In the genomic region with DNA sequence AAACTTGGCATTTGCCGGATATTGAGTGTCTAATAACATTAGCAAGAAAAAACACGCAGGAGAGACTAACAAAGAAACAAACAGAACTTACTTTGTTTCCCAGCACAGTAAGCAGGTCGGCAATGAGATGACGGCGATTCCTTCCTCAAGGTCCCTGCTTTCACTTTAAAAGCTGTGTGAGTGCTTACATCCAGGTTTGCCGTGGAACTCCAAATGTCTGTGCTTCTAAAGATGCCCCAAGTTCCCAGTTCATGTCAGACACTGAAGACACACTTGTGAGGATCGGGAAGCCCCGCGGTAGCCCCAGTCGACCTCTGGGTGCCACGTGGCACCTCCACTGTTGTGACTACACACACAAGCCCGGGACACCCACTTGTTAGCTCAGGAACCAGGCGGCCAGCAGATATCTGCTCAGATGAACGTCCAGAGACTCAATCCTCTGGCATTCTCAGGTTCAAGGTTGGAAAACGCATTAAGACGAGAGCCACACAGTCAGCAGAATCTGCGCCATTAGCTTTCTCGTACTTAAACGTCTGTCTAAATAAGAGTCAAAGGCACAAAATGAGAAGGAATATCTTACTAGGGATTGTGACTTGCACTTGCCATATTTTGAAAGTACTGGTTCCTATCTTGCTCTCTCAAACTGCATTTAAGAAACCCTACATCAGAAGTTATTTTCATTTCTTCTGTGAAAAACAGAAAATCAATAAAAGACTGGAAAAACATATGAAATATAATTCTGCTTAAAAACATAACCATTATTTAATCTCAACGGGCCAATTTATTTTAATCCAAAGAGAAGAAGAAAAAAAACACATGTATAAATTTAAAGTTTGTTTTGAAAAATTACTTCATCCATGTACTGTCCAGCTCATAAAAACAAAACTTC, we compare ENCODE assay signal across 1 cellular context.
TF ChIP-seq lines count a peak whose summit lies in the region.

No MANE protein-coding gene starts in this region.

TF ChIP-seq in HepG2, 621 proteins besides CTCF, POLR2A, EP300 and RAD21 (continued from another document and continues in another):
- TF ChIP-seq, protein P1, sequence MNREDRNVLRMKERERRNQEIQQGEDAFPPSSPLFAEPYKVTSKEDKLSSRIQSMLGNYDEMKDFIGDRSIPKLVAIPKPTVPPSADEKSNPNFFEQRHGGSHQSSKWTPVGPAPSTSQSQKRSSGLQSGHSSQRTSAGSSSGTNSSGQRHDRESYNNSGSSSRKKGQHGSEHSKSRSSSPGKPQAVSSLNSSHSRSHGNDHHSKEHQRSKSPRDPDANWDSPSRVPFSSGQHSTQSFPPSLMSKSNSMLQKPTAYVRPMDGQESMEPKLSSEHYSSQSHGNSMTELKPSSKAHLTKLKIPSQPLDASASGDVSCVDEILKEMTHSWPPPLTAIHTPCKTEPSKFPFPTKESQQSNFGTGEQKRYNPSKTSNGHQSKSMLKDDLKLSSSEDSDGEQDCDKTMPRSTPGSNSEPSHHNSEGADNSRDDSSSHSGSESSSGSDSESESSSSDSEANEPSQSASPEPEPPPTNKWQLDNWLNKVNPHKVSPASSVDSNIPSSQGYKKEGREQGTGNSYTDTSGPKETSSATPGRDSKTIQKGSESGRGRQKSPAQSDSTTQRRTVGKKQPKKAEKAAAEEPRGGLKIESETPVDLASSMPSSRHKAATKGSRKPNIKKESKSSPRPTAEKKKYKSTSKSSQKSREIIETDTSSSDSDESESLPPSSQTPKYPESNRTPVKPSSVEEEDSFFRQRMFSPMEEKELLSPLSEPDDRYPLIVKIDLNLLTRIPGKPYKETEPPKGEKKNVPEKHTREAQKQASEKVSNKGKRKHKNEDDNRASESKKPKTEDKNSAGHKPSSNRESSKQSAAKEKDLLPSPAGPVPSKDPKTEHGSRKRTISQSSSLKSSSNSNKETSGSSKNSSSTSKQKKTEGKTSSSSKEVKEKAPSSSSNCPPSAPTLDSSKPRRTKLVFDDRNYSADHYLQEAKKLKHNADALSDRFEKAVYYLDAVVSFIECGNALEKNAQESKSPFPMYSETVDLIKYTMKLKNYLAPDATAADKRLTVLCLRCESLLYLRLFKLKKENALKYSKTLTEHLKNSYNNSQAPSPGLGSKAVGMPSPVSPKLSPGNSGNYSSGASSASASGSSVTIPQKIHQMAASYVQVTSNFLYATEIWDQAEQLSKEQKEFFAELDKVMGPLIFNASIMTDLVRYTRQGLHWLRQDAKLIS (CRISPR knock-in tag; IDR thresholded peaks at IDR 0.05) = peak; percentile 17; the same call in 1 of the 2 replicates
- TF ChIP-seq ZNF672 (CRISPR knock-in tag; IDR thresholded peaks at IDR 0.05) (no peak), ZNF446 (CRISPR knock-in tag; IDR thresholded peaks at IDR 0.05) (0 out of 2 replicates have a peak, but pooled peaks have one; percentile 42), ZNF670 (CRISPR knock-in tag; IDR thresholded peaks at IDR 0.05; ENCODE audit: borderline replicate concordance) (0 out of 2 replicates have a peak, but pooled peaks have one; percentile 57), ZBTB21 (CRISPR knock-in tag; IDR thresholded peaks at IDR 0.05) (no peak), HDAC1 (CRISPR knock-in tag; IDR thresholded peaks at IDR 0.05) (0 out of 2 replicates have a peak, but pooled peaks have one; percentile 16), ZNF775 (CRISPR knock-in tag; IDR thresholded peaks at IDR 0.05; ENCODE audit: borderline replicate concordance) (0 out of 2 replicates have a peak, but pooled peaks have one; percentile 53), GTF3A (CRISPR knock-in tag; conservative IDR thresholded peaks at IDR 0.05) (no peak), SKI (IDR thresholded peaks at IDR 0.05; ENCODE audit: partially characterized antibody) (peak; percentile 23), RBM22 (optimal IDR thresholded peaks at IDR 0.05; ENCODE audit: low read length) (peak; percentile 56), NCOR1 (IDR thresholded peaks at IDR 0.05; ENCODE audit: borderline replicate concordance, low read length) (peak; percentile 20; the same call in 1 of the 2 replicates), SAP130 (CRISPR knock-in tag; IDR thresholded peaks at IDR 0.05; ENCODE audit: low read depth) (peak; percentile 59), PAWR (CRISPR knock-in tag; IDR thresholded peaks at IDR 0.05; ENCODE audit: borderline replicate concordance) (no peak), ERF (CRISPR knock-in tag; IDR thresholded peaks at IDR 0.05) (no peak), SATB2 (CRISPR knock-in tag; IDR thresholded peaks at IDR 0.05) (no peak), ZNF225 (CRISPR knock-in tag; IDR thresholded peaks at IDR 0.05) (no peak), ASH2L (IDR thresholded peaks at IDR 0.05; ENCODE audit: insufficient read length, low read depth, low read length) (peak; percentile 57), MTA1 (CRISPR knock-in tag; IDR thresholded peaks at IDR 0.05; ENCODE audit: borderline replicate concordance) (peak; percentile 40; the same call in 1 of the 2 replicates), HOXA3 (CRISPR knock-in tag; IDR thresholded peaks at IDR 0.05) (peak; percentile 60; the same call in 1 of the 2 replicates), ZNF292 (CRISPR knock-in tag; IDR thresholded peaks at IDR 0.05; ENCODE audit: borderline replicate concordance, low read depth) (peak; percentile 58; the same call in 1 of the 2 replicates), HIVEP1 (CRISPR knock-in tag; IDR thresholded peaks at IDR 0.05) (peak; percentile 31; the same call in 1 of the 2 replicates)
- TF ChIP-seq, protein P2, sequence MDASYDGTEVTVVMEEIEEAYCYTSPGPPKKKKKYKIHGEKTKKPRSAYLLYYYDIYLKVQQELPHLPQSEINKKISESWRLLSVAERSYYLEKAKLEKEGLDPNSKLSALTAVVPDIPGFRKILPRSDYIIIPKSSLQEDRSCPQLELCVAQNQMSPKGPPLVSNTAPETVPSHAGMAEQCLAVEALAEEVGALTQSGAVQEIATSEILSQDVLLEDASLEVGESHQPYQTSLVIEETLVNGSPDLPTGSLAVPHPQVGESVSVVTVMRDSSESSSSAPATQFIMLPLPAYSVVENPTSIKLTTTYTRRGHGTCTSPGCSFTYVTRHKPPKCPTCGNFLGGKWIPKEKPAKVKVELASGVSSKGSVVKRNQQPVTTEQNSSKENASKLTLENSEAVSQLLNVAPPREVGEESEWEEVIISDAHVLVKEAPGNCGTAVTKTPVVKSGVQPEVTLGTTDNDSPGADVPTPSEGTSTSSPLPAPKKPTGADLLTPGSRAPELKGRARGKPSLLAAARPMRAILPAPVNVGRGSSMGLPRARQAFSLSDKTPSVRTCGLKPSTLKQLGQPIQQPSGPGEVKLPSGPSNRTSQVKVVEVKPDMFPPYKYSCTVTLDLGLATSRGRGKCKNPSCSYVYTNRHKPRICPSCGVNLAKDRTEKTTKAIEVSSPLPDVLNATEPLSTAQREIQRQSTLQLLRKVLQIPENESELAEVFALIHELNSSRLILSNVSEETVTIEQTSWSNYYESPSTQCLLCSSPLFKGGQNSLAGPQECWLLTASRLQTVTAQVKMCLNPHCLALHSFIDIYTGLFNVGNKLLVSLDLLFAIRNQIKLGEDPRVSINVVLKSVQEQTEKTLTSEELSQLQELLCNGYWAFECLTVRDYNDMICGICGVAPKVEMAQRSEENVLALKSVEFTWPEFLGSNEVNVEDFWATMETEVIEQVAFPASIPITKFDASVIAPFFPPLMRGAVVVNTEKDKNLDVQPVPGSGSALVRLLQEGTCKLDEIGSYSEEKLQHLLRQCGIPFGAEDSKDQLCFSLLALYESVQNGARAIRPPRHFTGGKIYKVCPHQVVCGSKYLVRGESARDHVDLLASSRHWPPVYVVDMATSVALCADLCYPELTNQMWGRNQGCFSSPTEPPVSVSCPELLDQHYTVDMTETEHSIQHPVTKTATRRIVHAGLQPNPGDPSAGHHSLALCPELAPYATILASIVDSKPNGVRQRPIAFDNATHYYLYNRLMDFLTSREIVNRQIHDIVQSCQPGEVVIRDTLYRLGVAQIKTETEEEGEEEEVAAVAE (CRISPR knock-in tag; IDR thresholded peaks at IDR 0.05; ENCODE audit: borderline replicate concordance) = no peak
- TF ChIP-seq, protein P3, sequence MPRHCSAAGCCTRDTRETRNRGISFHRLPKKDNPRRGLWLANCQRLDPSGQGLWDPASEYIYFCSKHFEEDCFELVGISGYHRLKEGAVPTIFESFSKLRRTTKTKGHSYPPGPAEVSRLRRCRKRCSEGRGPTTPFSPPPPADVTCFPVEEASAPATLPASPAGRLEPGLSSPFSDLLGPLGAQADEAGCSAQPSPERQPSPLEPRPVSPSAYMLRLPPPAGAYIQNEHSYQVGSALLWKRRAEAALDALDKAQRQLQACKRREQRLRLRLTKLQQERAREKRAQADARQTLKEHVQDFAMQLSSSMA (CRISPR knock-in tag; IDR thresholded peaks at IDR 0.05) = no peak
- TF ChIP-seq, protein P4, sequence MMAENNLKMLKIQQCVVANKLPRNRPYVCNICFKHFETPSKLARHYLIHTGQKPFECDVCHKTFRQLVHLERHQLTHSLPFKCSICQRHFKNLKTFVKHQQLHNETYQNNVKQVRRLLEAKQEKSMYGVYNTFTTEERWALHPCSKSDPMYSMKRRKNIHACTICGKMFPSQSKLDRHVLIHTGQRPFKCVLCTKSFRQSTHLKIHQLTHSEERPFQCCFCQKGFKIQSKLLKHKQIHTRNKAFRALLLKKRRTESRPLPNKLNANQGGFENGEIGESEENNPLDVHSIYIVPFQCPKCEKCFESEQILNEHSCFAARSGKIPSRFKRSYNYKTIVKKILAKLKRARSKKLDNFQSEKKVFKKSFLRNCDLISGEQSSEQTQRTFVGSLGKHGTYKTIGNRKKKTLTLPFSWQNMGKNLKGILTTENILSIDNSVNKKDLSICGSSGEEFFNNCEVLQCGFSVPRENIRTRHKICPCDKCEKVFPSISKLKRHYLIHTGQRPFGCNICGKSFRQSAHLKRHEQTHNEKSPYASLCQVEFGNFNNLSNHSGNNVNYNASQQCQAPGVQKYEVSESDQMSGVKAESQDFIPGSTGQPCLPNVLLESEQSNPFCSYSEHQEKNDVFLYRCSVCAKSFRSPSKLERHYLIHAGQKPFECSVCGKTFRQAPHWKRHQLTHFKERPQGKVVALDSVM (CRISPR knock-in tag; IDR thresholded peaks at IDR 0.05) = 0 out of 2 replicates have a peak, but pooled peaks have one; percentile 21
- TF ChIP-seq, protein P5, sequence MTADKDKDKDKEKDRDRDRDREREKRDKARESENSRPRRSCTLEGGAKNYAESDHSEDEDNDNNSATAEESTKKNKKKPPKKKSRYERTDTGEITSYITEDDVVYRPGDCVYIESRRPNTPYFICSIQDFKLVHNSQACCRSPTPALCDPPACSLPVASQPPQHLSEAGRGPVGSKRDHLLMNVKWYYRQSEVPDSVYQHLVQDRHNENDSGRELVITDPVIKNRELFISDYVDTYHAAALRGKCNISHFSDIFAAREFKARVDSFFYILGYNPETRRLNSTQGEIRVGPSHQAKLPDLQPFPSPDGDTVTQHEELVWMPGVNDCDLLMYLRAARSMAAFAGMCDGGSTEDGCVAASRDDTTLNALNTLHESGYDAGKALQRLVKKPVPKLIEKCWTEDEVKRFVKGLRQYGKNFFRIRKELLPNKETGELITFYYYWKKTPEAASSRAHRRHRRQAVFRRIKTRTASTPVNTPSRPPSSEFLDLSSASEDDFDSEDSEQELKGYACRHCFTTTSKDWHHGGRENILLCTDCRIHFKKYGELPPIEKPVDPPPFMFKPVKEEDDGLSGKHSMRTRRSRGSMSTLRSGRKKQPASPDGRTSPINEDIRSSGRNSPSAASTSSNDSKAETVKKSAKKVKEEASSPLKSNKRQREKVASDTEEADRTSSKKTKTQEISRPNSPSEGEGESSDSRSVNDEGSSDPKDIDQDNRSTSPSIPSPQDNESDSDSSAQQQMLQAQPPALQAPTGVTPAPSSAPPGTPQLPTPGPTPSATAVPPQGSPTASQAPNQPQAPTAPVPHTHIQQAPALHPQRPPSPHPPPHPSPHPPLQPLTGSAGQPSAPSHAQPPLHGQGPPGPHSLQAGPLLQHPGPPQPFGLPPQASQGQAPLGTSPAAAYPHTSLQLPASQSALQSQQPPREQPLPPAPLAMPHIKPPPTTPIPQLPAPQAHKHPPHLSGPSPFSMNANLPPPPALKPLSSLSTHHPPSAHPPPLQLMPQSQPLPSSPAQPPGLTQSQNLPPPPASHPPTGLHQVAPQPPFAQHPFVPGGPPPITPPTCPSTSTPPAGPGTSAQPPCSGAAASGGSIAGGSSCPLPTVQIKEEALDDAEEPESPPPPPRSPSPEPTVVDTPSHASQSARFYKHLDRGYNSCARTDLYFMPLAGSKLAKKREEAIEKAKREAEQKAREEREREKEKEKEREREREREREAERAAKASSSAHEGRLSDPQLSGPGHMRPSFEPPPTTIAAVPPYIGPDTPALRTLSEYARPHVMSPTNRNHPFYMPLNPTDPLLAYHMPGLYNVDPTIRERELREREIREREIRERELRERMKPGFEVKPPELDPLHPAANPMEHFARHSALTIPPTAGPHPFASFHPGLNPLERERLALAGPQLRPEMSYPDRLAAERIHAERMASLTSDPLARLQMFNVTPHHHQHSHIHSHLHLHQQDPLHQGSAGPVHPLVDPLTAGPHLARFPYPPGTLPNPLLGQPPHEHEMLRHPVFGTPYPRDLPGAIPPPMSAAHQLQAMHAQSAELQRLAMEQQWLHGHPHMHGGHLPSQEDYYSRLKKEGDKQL (CRISPR knock-in tag; IDR thresholded peaks at IDR 0.05; ENCODE audit: low read depth) = no peak
- TF ChIP-seq, protein P6, sequence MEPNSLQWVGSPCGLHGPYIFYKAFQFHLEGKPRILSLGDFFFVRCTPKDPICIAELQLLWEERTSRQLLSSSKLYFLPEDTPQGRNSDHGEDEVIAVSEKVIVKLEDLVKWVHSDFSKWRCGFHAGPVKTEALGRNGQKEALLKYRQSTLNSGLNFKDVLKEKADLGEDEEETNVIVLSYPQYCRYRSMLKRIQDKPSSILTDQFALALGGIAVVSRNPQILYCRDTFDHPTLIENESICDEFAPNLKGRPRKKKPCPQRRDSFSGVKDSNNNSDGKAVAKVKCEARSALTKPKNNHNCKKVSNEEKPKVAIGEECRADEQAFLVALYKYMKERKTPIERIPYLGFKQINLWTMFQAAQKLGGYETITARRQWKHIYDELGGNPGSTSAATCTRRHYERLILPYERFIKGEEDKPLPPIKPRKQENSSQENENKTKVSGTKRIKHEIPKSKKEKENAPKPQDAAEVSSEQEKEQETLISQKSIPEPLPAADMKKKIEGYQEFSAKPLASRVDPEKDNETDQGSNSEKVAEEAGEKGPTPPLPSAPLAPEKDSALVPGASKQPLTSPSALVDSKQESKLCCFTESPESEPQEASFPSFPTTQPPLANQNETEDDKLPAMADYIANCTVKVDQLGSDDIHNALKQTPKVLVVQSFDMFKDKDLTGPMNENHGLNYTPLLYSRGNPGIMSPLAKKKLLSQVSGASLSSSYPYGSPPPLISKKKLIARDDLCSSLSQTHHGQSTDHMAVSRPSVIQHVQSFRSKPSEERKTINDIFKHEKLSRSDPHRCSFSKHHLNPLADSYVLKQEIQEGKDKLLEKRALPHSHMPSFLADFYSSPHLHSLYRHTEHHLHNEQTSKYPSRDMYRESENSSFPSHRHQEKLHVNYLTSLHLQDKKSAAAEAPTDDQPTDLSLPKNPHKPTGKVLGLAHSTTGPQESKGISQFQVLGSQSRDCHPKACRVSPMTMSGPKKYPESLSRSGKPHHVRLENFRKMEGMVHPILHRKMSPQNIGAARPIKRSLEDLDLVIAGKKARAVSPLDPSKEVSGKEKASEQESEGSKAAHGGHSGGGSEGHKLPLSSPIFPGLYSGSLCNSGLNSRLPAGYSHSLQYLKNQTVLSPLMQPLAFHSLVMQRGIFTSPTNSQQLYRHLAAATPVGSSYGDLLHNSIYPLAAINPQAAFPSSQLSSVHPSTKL (CRISPR knock-in tag; IDR thresholded peaks at IDR 0.05) = peak; percentile 24; the same call in 1 of the 2 replicates
- TF ChIP-seq, protein P7, sequence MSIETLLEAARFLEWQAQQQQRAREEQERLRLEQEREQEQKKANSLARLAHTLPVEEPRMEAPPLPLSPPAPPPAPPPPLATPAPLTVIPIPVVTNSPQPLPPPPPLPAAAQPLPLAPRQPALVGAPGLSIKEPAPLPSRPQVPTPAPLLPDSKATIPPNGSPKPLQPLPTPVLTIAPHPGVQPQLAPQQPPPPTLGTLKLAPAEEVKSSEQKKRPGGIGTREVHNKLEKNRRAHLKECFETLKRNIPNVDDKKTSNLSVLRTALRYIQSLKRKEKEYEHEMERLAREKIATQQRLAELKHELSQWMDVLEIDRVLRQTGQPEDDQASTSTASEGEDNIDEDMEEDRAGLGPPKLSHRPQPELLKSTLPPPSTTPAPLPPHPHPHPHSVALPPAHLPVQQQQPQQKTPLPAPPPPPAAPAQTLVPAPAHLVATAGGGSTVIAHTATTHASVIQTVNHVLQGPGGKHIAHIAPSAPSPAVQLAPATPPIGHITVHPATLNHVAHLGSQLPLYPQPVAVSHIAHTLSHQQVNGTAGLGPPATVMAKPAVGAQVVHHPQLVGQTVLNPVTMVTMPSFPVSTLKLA (IDR thresholded peaks at IDR 0.05) = peak; percentile 84
